Comparison of ENCODE assay signal across 11 cellular contexts in the genomic region with DNA sequence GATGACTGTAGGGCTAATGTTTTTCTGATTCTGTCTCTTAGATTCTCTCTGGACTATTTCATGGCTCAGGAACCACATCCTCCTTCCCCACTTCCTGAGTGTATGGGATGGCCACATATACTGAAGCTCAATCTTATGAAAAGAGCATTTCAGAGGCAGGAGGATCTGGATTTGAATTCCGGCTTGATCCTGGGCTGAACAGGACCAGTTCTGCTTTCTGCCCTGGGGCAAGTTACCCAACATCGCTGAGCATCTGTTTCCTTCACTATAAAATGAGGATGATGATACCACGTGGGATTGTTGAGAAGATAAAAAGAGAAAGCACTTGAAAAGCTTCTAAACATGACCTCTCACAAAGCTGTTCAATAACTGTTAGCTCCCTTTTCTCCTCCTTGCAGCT.
DNase-seq lines count a peak whose midpoint lies in the region; ATAC-seq, FAIRE-seq and TF ChIP-seq lines count a peak whose summit lies in the region.
"Had no signal": no experiment of that assay in that cellular context is flagged by ENCODE, and none has a peak within 500 bp of the region (broad histone marks: within the 10 kb centered on the region; RNA-seq: fewer than 3 reads in every experiment).

No MANE protein-coding gene starts in this region.

- H3K27me3 Mint-ChIP-seq in dendritic cell treated with granulocyte-macrophage colony-stimulating factor and Interleukin-4, amounts not matched to agents 40 ng/mL and 50 ng/mL, for 4 days, result peaks cover 29% of the 10 kb centered on the region

- no peak overlapping the region for H3K4me3 Mint-ChIP-seq in dendritic cell treated with granulocyte-macrophage colony-stimulating factor and Interleukin-4, amounts not matched to agents 40 ng/mL and 50 ng/mL, for 4 days

- no peaks in the 10 kb centered on the region for H3K36me3 ChIP-seq in trophoblast cell (ENCODE audit: control insufficient read depth in 1 of 2, insufficient read depth in 2 of 2, low read length in 2 of 2)

- H3K79me2 ChIP-seq in trophoblast cell (ENCODE audit: control insufficient read depth, insufficient read depth, low read length, poor library complexity), result no peaks in the 10 kb centered on the region

- no CpG with 5 or more reads among the region's 3 CpGs for WGBS in trophoblast cell (ENCODE audit: extremely low coverage, insufficient coverage, insufficient read length)

- no peak for ATAC-seq in HG03139 (IDR thresholded peaks at IDR 0.05; ENCODE audit: unreplicated experiment)
- ATAC-seq in GM21515 (IDR thresholded peaks at IDR 0.05; ENCODE audit: unreplicated experiment), result no peak
- ATAC-seq in HG02571 (IDR thresholded peaks at IDR 0.05; ENCODE audit: unreplicated experiment), result no peak

- peak; percentile 56 for FAIRE-seq in GM12891 (lab: Jason Lieb, UNC)

- no peak overlapping the region for H3K4ac ChIP-seq in trophoblast cell (ENCODE audit: low read depth, low read length)

- H3K4me2 ChIP-seq in trophoblast cell (ENCODE audit: low read length), result peak overlapping the region; percentile 1
- H3K4me2 ChIP-seq: KMS-11 had no signal

- peak overlapping the region; percentile 81 for H2BK5ac ChIP-seq in trophoblast cell (ENCODE audit: low read depth, low read length, poor library complexity)

- H2BK120ac ChIP-seq in trophoblast cell (ENCODE audit: insufficient read depth, low read length, poor library complexity), result peak overlapping the region; percentile 50

- no peak overlapping the region for H3K14ac ChIP-seq in trophoblast cell (ENCODE audit: low read length)

- H3K79me1 ChIP-seq in trophoblast cell (ENCODE audit: low read length), result peaks cover 26% of the 10 kb centered on the region

- H2AFZ ChIP-seq in trophoblast cell (ENCODE audit: insufficient read depth, low read length, poor library complexity), result no peak overlapping the region

- H2BK12ac ChIP-seq in trophoblast cell (ENCODE audit: low read length), result peak overlapping the region; percentile 47

- no peak overlapping the region for H3K23ac ChIP-seq in trophoblast cell (ENCODE audit: low read length)

- peak overlapping the region; percentile 74 for H3K27ac Mint-ChIP-seq in dendritic cell treated with granulocyte-macrophage colony-stimulating factor and Interleukin-4, amounts not matched to agents 40 ng/mL and 50 ng/mL, for 4 days

- no peaks in the 10 kb centered on the region for H3K9me3 ChIP-seq in trophoblast cell (ENCODE audit: insufficient read depth, low read depth, low read length)

- peak overlapping the region; percentile 61 for H4K91ac ChIP-seq in trophoblast cell (ENCODE audit: low read depth, low read length)

- H3K4me1 ChIP-seq in trophoblast cell (ENCODE audit: control insufficient read depth in 1 of 2, insufficient read depth in 2 of 2, low read length in 2 of 2), result peaks cover 15 to 34% of the 10 kb centered on the region in 2 experiments

- H3K9ac ChIP-seq in trophoblast cell (ENCODE audit: low read length), result no peak overlapping the region
- H3K9ac ChIP-seq: KMS-11 had no signal

- peaks cover 37% of the 10 kb centered on the region for H3K4me1 Mint-ChIP-seq in dendritic cell treated with granulocyte-macrophage colony-stimulating factor and Interleukin-4, amounts not matched to agents 40 ng/mL and 50 ng/mL, for 4 days (ENCODE audit: low read depth)

- no peak overlapping the region for H3K18ac ChIP-seq in trophoblast cell (ENCODE audit: low read length)

- no peaks in the 10 kb centered on the region for H3K9me3 Mint-ChIP-seq in dendritic cell treated with granulocyte-macrophage colony-stimulating factor and Interleukin-4, amounts not matched to agents 40 ng/mL and 50 ng/mL, for 4 days
- H3K9me3 Mint-ChIP-seq: activated naive CD4-positive, alpha-beta T cell treated with anti-CD3 and anti-CD28 coated beads, Interleukin-2, amount 50 U/mL, for 24 hours had no signal

- H3K4me3 ChIP-seq in trophoblast cell (ENCODE audit: low read depth, low read length), result no peak overlapping the region

- H3K36me3 Mint-ChIP-seq in dendritic cell treated with granulocyte-macrophage colony-stimulating factor and Interleukin-4, amounts not matched to agents 40 ng/mL and 50 ng/mL, for 4 days (ENCODE audit: low read depth), result no peaks in the 10 kb centered on the region
- H3K36me3 Mint-ChIP-seq: activated naive CD4-positive, alpha-beta T cell treated with anti-CD3 and anti-CD28 coated beads, Interleukin-2, amount 50 U/mL, for 24 hours had no signal

- no peak overlapping the region for H4K8ac ChIP-seq in trophoblast cell (ENCODE audit: low read depth, low read length)

- peak overlapping the region; percentile 53 for H2AK5ac ChIP-seq in trophoblast cell (ENCODE audit: low read length)

- peak overlapping the region; percentile 72 for H3K27ac ChIP-seq in trophoblast cell (ENCODE audit: low read depth, low read length)
- H3K27ac ChIP-seq: KMS-11 had no signal

- no peak for TF ChIP-seq POLR2A in GM12891 (IDR thresholded peaks at IDR 0.05; ENCODE audit: low read depth, low read length)

- no peak for DNase-seq in GM12891 (ENCODE audit: insufficient read length, low spot score)
- DNase-seq in MV-4-11 (lab: John Stamatoyannopoulos, UW), result peak; percentile 95
- peak in 1 of 2 donors; percentile 88 for DNase-seq in trophoblast cell
- DNase-seq in DMS 273 treated with DMSO at 0.1 percent for 48 hours (lab: John Stamatoyannopoulos, UW), result no peak
- DNase-seq: stimulated activated CD4-positive, alpha-beta T cell treated with anti-CD3 and anti-CD28 coated beads, Interleukin-2, amount 100 ng/mL, for 48 hours had no signal

- H4K12ac ChIP-seq in trophoblast cell (ENCODE audit: low read depth, low read length), result no peak overlapping the region

- no peaks in the 10 kb centered on the region for H3K27me3 ChIP-seq in trophoblast cell (ENCODE audit: insufficient read depth, low read length)

- intact Hi-C loops in dendritic cell treated with granulocyte-macrophage colony-stimulating factor and Interleukin-4, amounts not matched to agents 40 ng/mL and 50 ng/mL, for 4 days (cut with micrococcal nuclease), result no loop called here

TF ChIP-seq in GM12891, 5 proteins besides CTCF, POLR2A, EP300 and RAD21:
- TF ChIP-seq POLR2AphosphoS5 (IDR thresholded peaks at IDR 0.05; ENCODE audit: low read depth, low read length) (no peak), SPI1 (IDR thresholded peaks at IDR 0.05; ENCODE audit: low read depth, low read length) (peak; percentile 65)
TF ChIP-seq in GM12891: peak in this region for 1.
